Comparison of ENCODE assay signal across 1 cellular context in genomic region chr15:70367913-70368705, GRCh38.
TF ChIP-seq lines count a peak whose summit lies in the region.
"Not testable (repeated sequence)": the region's sequence is repeated elsewhere in the genome, so short reads cannot be mapped to it uniquely, and the experiment has no call there.

No MANE protein-coding gene starts in this region.

TF ChIP-seq in HepG2, 621 proteins besides CTCF, POLR2A, EP300 and RAD21 (continued from another document and continues in another):
- TF ChIP-seq ZBTB33 (CRISPR knock-in tag; IDR thresholded peaks at IDR 0.05) (0 out of 2 replicates have a peak, but pooled peaks have one; percentile 7), ZNF687 (CRISPR knock-in tag; IDR thresholded peaks at IDR 0.05) (peak; percentile 16; the same call in 1 of the 2 replicates), GABPB1 (CRISPR knock-in tag; IDR thresholded peaks at IDR 0.05) (peak; percentile 23; the same call in 1 of the 2 replicates), HOXA3 (CRISPR knock-in tag; IDR thresholded peaks at IDR 0.05) (peak; percentile 15; the same call in 1 of the 2 replicates), PRDM10 (CRISPR knock-in tag; IDR thresholded peaks at IDR 0.05; ENCODE audit: low read depth) (0 out of 2 replicates have a peak, but pooled peaks have one; percentile 33), MAFK (conservative IDR thresholded peaks at IDR 0.05 in 1 of 2, IDR thresholded peaks at IDR 0.05 in 1 of 2; ENCODE audit: low read length in 2 of 2) (peak; percentile 14 to 28; a peak in 1 of 4 replicates), GATAD1 (CRISPR knock-in tag; IDR thresholded peaks at IDR 0.05) (peak; percentile 31; the same call in 1 of the 2 replicates), HNF1B (CRISPR knock-in tag; IDR thresholded peaks at IDR 0.05) (0 out of 2 replicates have a peak, but pooled peaks have one; percentile 26), FOXJ3 (CRISPR knock-in tag; IDR thresholded peaks at IDR 0.05; ENCODE audit: borderline replicate concordance) (peak; percentile 87; the same call in 1 of the 2 replicates), BCL6 (CRISPR knock-in tag; IDR thresholded peaks at IDR 0.05) (peak; percentile 48; the same call in 1 of the 2 replicates), ELF3 (CRISPR knock-in tag; IDR thresholded peaks at IDR 0.05) (0 out of 2 replicates have a peak, but pooled peaks have one; percentile 18), CBX5 (CRISPR knock-in tag; IDR thresholded peaks at IDR 0.05; ENCODE audit: borderline replicate concordance) (peak; percentile 56; the same call in 1 of the 2 replicates), CEBPG (CRISPR knock-in tag; IDR thresholded peaks at IDR 0.05) (peak; percentile 90), KDM2A (CRISPR knock-in tag; IDR thresholded peaks at IDR 0.05; ENCODE audit: borderline replicate concordance, low read depth) (0 out of 2 replicates have a peak, but pooled peaks have one; percentile 27), ATF4 (CRISPR knock-in tag; IDR thresholded peaks at IDR 0.05) (peak in 1 of 2 experiments; percentile 75; a peak in 1 of 4 replicates), PAXIP1 (CRISPR knock-in tag; conservative IDR thresholded peaks at IDR 0.05) (peak; percentile 61), SOX6 (CRISPR knock-in tag; IDR thresholded peaks at IDR 0.05) (peak; percentile 81), SP5 (CRISPR knock-in tag; IDR thresholded peaks at IDR 0.05; ENCODE audit: borderline replicate concordance, low read depth) (0 out of 2 replicates have a peak, but pooled peaks have one; percentile 25), HDAC1 (CRISPR knock-in tag; IDR thresholded peaks at IDR 0.05) (peak; percentile 59; the same call in 1 of the 2 replicates), TRIM24 (CRISPR knock-in tag; IDR thresholded peaks at IDR 0.05) (peak; percentile 39; the same call in 1 of the 2 replicates), KAT8 (CRISPR knock-in tag; IDR thresholded peaks at IDR 0.05) (0 out of 2 replicates have a peak, but pooled peaks have one; percentile 28), RERE (CRISPR knock-in tag; IDR thresholded peaks at IDR 0.05; ENCODE audit: low read depth) (peak; percentile 71; the same call in 1 of the 2 replicates), ZNF292 (CRISPR knock-in tag; IDR thresholded peaks at IDR 0.05; ENCODE audit: borderline replicate concordance, low read depth) (0 out of 2 replicates have a peak, but pooled peaks have one; percentile 26), RARA (CRISPR knock-in tag; IDR thresholded peaks at IDR 0.05) (peak; percentile 53), SIX4 (CRISPR knock-in tag; IDR thresholded peaks at IDR 0.05) (0 out of 2 replicates have a peak, but pooled peaks have one; percentile 36), ISL2 (CRISPR knock-in tag; IDR thresholded peaks at IDR 0.05) (peak; percentile 69; the same call in 1 of the 2 replicates), TARDBP (CRISPR knock-in tag; IDR thresholded peaks at IDR 0.05) (peak; percentile 47; the same call in 1 of the 2 replicates), ZEB1 (IDR thresholded peaks at IDR 0.05; ENCODE audit: insufficient replicate concordance, low read depth) (peak; percentile 51), POGZ (CRISPR knock-in tag; IDR thresholded peaks at IDR 0.05) (peak; percentile 60; the same call in 1 of the 2 replicates), ZSCAN9 (CRISPR knock-in tag; IDR thresholded peaks at IDR 0.05; ENCODE audit: borderline replicate concordance) (0 out of 2 replicates have a peak, but pooled peaks have one; percentile 43), JUND (CRISPR knock-in tag; IDR thresholded peaks at IDR 0.05) (peak; percentile 47; the same call in 1 of the 2 replicates), ZMYM4 (CRISPR knock-in tag; IDR thresholded peaks at IDR 0.05) (peak; percentile 80), ZBTB7B (CRISPR knock-in tag; IDR thresholded peaks at IDR 0.05) (0 out of 2 replicates have a peak, but pooled peaks have one; percentile 30), SAP130 (CRISPR knock-in tag; IDR thresholded peaks at IDR 0.05; ENCODE audit: low read depth) (peak; percentile 26; the same call in 1 of the 2 replicates)
- not testable (repeated sequence) for TF ChIP-seq SOX6 (IDR thresholded peaks at IDR 0.05)
